Comparison of ENCODE assay signal across 8 cellular contexts in the genomic region with DNA sequence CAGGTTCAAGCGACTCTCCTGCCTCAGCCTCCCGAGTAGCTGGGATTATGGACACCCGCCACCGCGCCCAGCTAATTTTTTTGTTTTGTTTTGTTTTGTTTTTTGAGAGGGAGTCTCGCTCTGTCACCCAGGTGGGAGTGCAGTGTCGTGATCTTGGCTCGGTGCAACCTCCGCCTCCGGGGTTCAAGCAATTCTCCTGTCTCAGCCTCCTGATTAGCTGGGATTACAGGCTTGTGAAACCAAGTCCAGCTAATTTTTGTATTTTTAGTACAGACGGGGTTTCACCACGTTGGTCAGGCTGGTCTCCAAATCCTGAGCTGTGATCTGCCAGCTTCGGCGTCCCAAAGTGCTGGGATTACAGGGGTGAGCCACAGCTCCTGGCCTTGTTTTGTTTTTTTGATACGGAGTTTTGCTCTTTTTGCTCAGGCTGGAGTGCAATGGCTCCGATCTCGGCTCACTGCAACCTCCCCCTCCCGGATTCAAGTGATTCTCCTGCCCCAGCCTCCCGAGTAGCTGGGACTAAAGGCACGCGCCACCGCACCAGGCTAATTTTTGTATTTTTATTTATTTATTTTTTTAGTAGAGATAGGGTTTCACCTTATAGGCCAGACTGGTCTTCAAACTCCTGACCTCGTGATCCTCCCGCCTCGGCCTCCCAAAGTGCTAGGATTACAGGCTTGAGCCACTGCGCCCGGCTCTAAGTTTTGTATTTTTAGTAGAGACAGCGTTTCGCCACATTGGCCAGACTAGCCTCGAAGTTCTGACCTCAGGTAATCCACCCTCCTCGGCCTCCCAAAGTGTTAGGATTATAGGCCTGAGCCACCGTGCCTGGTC. TPM values are rescaled to one million over a fixed set of nuclear protein-coding genes. Genes with fewer than 3 reads are reported as not detected.
A peak's percentile ranks its signal among the peaks of the same experiment; 100 is the strongest.
DNase-seq lines count a peak whose midpoint lies in the region; ATAC-seq, FAIRE-seq and TF ChIP-seq lines count a peak whose summit lies in the region.
"Not testable (repeated sequence)": the region's sequence is repeated elsewhere in the genome, so short reads cannot be mapped to it uniquely, and the experiment has no call there.

No MANE protein-coding gene starts in this region.

- CTCF ChIA-PET in HEK293T (lab: Yijun Ruan, JAX), result interaction anchor here (0.9 to 1.0 kb wide), 2 partner anchors 12 to 13 kb away, joined by 3 read pairs; no protein-coding TSS in a partner anchor

- not testable (repeated sequence) for H3K4me1 Mint-ChIP-seq in endodermal cell; neural progenitor cell; stimulated activated naive CD8-positive, alpha-beta T cell treated with anti-CD3 and anti-CD28 coated beads, Interleukin-15, amount 100 ng/mL, for 72 hours

- H3K9me3 Mint-ChIP-seq in endodermal cell; neural progenitor cell; stimulated activated naive CD8-positive, alpha-beta T cell treated with anti-CD3 and anti-CD28 coated beads, Interleukin-15, amount 100 ng/mL, for 72 hours: not testable (repeated sequence)

- peak overlapping the region; percentile 83 for H3K4me2 ChIP-seq in neural progenitor cell

- intact Hi-C loops in kidney (cut with DNase I), result not testable (repeated sequence)

- not testable (repeated sequence) for ATAC-seq in stimulated activated naive CD8-positive, alpha-beta T cell treated with anti-CD3 and anti-CD28 coated beads, Interleukin-15, amount 100 ng/mL, for 72 hours

- H3K9ac ChIP-seq in adipocyte (ENCODE audit: low read length) (peak overlapping the region; percentile 87), endodermal cell (ENCODE audit: extremely low read depth, low read length, poor library complexity, severe bottlenecking) (peak overlapping the region; percentile 80)
- H3K9ac ChIP-seq in kidney (ENCODE audit: low read length in 2 of 2); neural progenitor cell: not testable (repeated sequence)

- H3K4me1 ChIP-seq in BE2C; SJSA1 (replicated peaks); endodermal cell (ENCODE audit: control insufficient read depth, insufficient read depth, low read length); kidney (ENCODE audit: control insufficient read depth in 1 of 2, insufficient read depth in 1 of 2, low read depth in 1 of 2, low read length in 2 of 2); neural progenitor cell: not testable (repeated sequence)
- H3K4me1 ChIP-seq in adipocyte (ENCODE audit: control insufficient read depth, insufficient read depth, low read length), result peaks cover 14% of the 10 kb centered on the region

- H3K4me3 Mint-ChIP-seq in endodermal cell (peak overlapping the region; percentile 85), neural progenitor cell (peak overlapping the region; percentile 58)
- H3K4me3 Mint-ChIP-seq in stimulated activated naive CD8-positive, alpha-beta T cell treated with anti-CD3 and anti-CD28 coated beads, Interleukin-15, amount 100 ng/mL, for 72 hours, result peak overlapping the region; percentile 64 to 87

- H4K20me1 ChIP-seq in neural progenitor cell (ENCODE audit: low read depth), result peaks cover 24% of the 10 kb centered on the region

- peaks cover 15% of the 10 kb centered on the region for H3F3A ChIP-seq in neural progenitor cell (ENCODE audit: low read depth)

- TF ChIP-seq CTCF in BE2C (IDR thresholded peaks at IDR 0.05; ENCODE audit: low read depth, low read length); endodermal cell (conservative IDR thresholded peaks at IDR 0.05); kidney (IDR thresholded peaks at IDR 0.05; ENCODE audit: borderline replicate concordance, extremely low read depth, insufficient read depth); neural progenitor cell (IDR thresholded peaks at IDR 0.05): not testable (repeated sequence)

- H3K27ac Mint-ChIP-seq in endodermal cell, result peak overlapping the region; percentile 92
- H3K27ac Mint-ChIP-seq in neural progenitor cell; stimulated activated naive CD8-positive, alpha-beta T cell treated with anti-CD3 and anti-CD28 coated beads, Interleukin-15, amount 100 ng/mL, for 72 hours: not testable (repeated sequence)

- FAIRE-seq in kidney (lab: Jason Lieb, UNC), result not testable (repeated sequence)

- peaks cover 17% of the 10 kb centered on the region for H3K79me2 ChIP-seq in neural progenitor cell (ENCODE audit: low read depth)

- WGBS in endodermal cell (ENCODE audit: insufficient coverage in 1 of 2, insufficient read length in 1 of 2), 2 experiments, result 93 to 96% methylated on average over 22 to 31 of the region's 32 CpGs

- not testable (repeated sequence) for DNase-seq in BE2C; HEK293T (ENCODE audit: extremely low spot score); SJSA1 (ENCODE audit: low read depth in 1 of 2, low spot score in 2 of 2); adipocyte (ENCODE audit: low read depth); endodermal cell; neural progenitor cell (ENCODE audit: low spot score); stimulated activated naive CD8-positive, alpha-beta T cell treated with anti-CD3 and anti-CD28 coated beads, Interleukin-15, amount 100 ng/mL, for 72 hours
- DNase-seq in kidney, result peak; percentile 63

- not testable (repeated sequence) for H3K27me3 ChIP-seq in BE2C; SJSA1 (replicated peaks); adipocyte (replicated peaks; ENCODE audit: control insufficient read depth, insufficient read depth, low read length); endodermal cell (ENCODE audit: control insufficient read depth, insufficient read depth, low read length, poor library complexity, severe bottlenecking); neural progenitor cell

- H3K4me3 ChIP-seq in BE2C (ENCODE audit: low read depth, low read length) (peak overlapping the region; percentile 64), SJSA1 (peak overlapping the region; percentile 94), adipocyte (ENCODE audit: low read length) (peak overlapping the region; percentile 83), endodermal cell (ENCODE audit: low read length) (peak overlapping the region; percentile 84), kidney (ENCODE audit: low read length in 2 of 2) (peak overlapping the region in 1 of 2 donors; percentile 79), neural progenitor cell (peak overlapping the region; percentile 51)

- not testable (repeated sequence) for H3K9me3 ChIP-seq in BE2C; SJSA1 (replicated peaks); adipocyte (ENCODE audit: control insufficient read depth, low read length); endodermal cell (ENCODE audit: control insufficient read depth, low read length); kidney (ENCODE audit: control insufficient read depth in 1 of 2, low read length in 2 of 2); neural progenitor cell (ENCODE audit: low read depth)

- not testable (repeated sequence) for H2AFZ ChIP-seq in neural progenitor cell (replicated peaks)

- not testable (repeated sequence) for H3K36me3 ChIP-seq in BE2C; SJSA1; adipocyte (ENCODE audit: control insufficient read depth, insufficient read depth, low read length, severe bottlenecking); endodermal cell (ENCODE audit: control insufficient read depth, insufficient read depth, low read length); kidney (ENCODE audit: control insufficient read depth in 1 of 2, insufficient read depth in 2 of 2, low read length in 2 of 2); neural progenitor cell

- peak overlapping the region; percentile 74 for H3K27ac ChIP-seq in SJSA1
- not testable (repeated sequence) for H3K27ac ChIP-seq in endodermal cell (ENCODE audit: low read depth, low read length); neural progenitor cell
- peak overlapping the region; percentile 98 for H3K27ac ChIP-seq in kidney (ENCODE audit: low read depth in 2 of 2, low read length in 2 of 2)

- POLR2A ChIA-PET in HEK293T (lab: Yijun Ruan, JAX), result interaction anchor here (0.8 to 2.5 kb wide), 11 partner anchors 10 to 183 kb away, joined by 3 to 24 read pairs (median 5); no protein-coding TSS in a partner anchor

- H3K36me3 Mint-ChIP-seq in endodermal cell (ENCODE audit: low read depth), result peaks cover 12% of the 10 kb centered on the region
- H3K36me3 Mint-ChIP-seq in neural progenitor cell, result not testable (repeated sequence)

- H3K27me3 Mint-ChIP-seq in endodermal cell (ENCODE audit: insufficient read depth); neural progenitor cell (ENCODE audit: insufficient read depth, low read depth); stimulated activated naive CD8-positive, alpha-beta T cell treated with anti-CD3 and anti-CD28 coated beads, Interleukin-15, amount 100 ng/mL, for 72 hours: not testable (repeated sequence)

TF ChIP-seq in HEK293T, 16 proteins besides CTCF, POLR2A, EP300 and RAD21:
- peak; percentile 69 for TF ChIP-seq L3MBTL2 (conservative IDR thresholded peaks at IDR 0.05)

RNA-seq across cellular contexts. Expression of a gene that starts 1.0 kb away (rescaled TPM):
- polyA plus RNA-seq in BE2C (2012; ENCODE audit: insufficient read depth, insufficient read length, low read depth), result 21.0 TPM
- 6.1 and 8.7 TPM in 2 replicates for total RNA-seq in SJSA1 (2014; rRNA removed; shearing (Covaris generic))
- 10 to 100 TPM; 26.8 to 32.7 TPM for total RNA-seq in endodermal cell
- 36.6 TPM for polyA plus RNA-seq in endodermal cell (2013, experiment 1 of 2)
- 34.7 TPM for polyA plus RNA-seq in endodermal cell (2013, experiment 2 of 2)
- total RNA-seq in kidney, result 17.3 TPM
- polyA plus RNA-seq in kidney (ENCODE audit: insufficient read depth, low read depth, low replicate concordance), result 5.5 TPM
- 11.9 and 26.4 TPM in 2 replicates for total RNA-seq in neural progenitor cell (ENCODE audit: low replicate concordance)

RNA-seq across cellular contexts. Expression of a gene that starts 45.3 kb away (rescaled TPM):
- polyA plus RNA-seq in BE2C (2012; ENCODE audit: insufficient read depth, insufficient read length, low read depth), result 4.4 TPM
- 41.8 and 44.4 TPM in 2 replicates for total RNA-seq in SJSA1 (2014; rRNA removed; shearing (Covaris generic))
- total RNA-seq in endodermal cell (1 to 10 TPM; 4.6 to 8.2 TPM), kidney (12.2 TPM), neural progenitor cell (ENCODE audit: low replicate concordance) (6.3 and 10.6 TPM in 2 replicates)
- 5.6 TPM for polyA plus RNA-seq in endodermal cell (2013, experiment 1 of 2)
- 4.7 TPM for polyA plus RNA-seq in endodermal cell (2013, experiment 2 of 2)
- 53.6 TPM for polyA plus RNA-seq in kidney (ENCODE audit: insufficient read depth, low read depth, low replicate concordance)
